In the genomic region with DNA sequence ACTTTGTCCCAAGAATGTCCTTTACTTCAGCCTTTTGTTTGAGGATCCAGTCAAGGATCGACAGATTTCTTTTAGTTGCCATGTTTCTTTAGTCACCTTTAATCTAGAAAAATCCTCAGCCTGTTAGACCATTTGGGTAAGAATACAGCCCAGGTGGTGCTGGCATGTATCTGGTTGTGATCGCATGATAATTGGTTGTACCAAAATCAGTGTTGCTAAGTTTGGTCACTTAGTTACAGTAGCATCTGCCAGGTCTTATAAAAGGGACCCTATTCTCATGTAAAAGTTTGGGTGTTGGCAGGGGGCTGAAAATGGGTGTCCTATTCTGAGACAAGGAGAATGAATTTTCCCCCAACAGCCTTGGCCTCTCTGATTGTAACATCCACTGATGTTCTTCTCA, we compare ENCODE assay signal across 12 cellular contexts.
A peak's percentile ranks its signal among the peaks of the same experiment; 100 is the strongest.
DNase-seq lines count a peak whose midpoint lies in the region; ATAC-seq and TF ChIP-seq lines count a peak whose summit lies in the region.
"Had no signal": no experiment of that assay in that cellular context is flagged by ENCODE, and none has a peak within 500 bp of the region (broad histone marks: within the 10 kb centered on the region; RNA-seq: fewer than 3 reads in every experiment).

No MANE protein-coding gene starts in this region.

- no peaks in the 10 kb centered on the region for H3K4me1 ChIP-seq in aorta (ENCODE audit: control insufficient read depth in 1 of 2, insufficient read depth in 2 of 2, low read length in 2 of 2)

- intact Hi-C loops in CD4-positive, alpha-beta T cell (cut with DNase I, micrococcal nuclease), result loop anchor here in 1 of 2 experiments (5.0 kb wide), 1 partner anchor 93 kb away; no protein-coding TSS in a partner anchor
- intact Hi-C loops in activated T-helper 1 cell treated with anti-CD3 and anti-CD28 coated beads, Interleukin-12 subunit alpha, Interleukin-12 subunit beta, Interleukin-2, Interleukin-4 antibody, amounts not matched to agents 30 ng/mL and 10 ng/mL and 1 ng/mL, durations not matched to agents 14 hours and 24 hours and 36 hours (cut with micrococcal nuclease), result loop anchor here (1.0 to 10.0 kb wide), 3 partner anchors 10 to 381 kb away; partner anchors contain the start of gene CNOT10
- intact Hi-C loops in aorta (cut with DNase I), result no loop called here

- POLR2A ChIA-PET in activated CD4-positive, alpha-beta T cell treated with anti-CD3 and anti-CD28 coated beads, Interleukin-2, amount 10 ng/mL, durations not matched to agents 7 days and 5 days (lab: Charles Lee), result interaction anchor here (0.8 kb wide), 1 partner anchor 15 kb away, joined by 3 read pairs; no protein-coding TSS in a partner anchor
- POLR2A ChIA-PET in CD4-positive, alpha-beta T cell (lab: Charles Lee), result interaction anchor here (0.5 to 2.1 kb wide), 18 partner anchors 9 to 771 kb away, joined by 3 to 19 read pairs (median 4); partner anchors contain the start of genes CMTM7 and CMTM8
- POLR2A ChIA-PET in naive thymus-derived CD8-positive, alpha-beta T cell (lab: Charles Lee), result interaction anchor here (0.6 to 1.2 kb wide), 3 partner anchors 16 to 124 kb away, joined by 3 to 4 read pairs (median 4); no protein-coding TSS in a partner anchor

- no peaks in the 10 kb centered on the region for H3K27me3 Mint-ChIP-seq in activated CD4-positive, alpha-beta T cell treated with anti-CD3 and anti-CD28 coated beads, Interleukin-2, amount 10 ng/mL, durations not matched to agents 7 days and 5 days
- no peaks in the 10 kb centered on the region for H3K27me3 Mint-ChIP-seq in CD4-positive, alpha-beta T cell
- H3K27me3 Mint-ChIP-seq in activated T-helper 1 cell treated with anti-CD3 and anti-CD28 coated beads, Interleukin-12 subunit alpha, Interleukin-12 subunit beta, Interleukin-2, Interleukin-4 antibody, amounts not matched to agents 30 ng/mL and 10 ng/mL and 1 ng/mL, durations not matched to agents 14 hours and 24 hours and 36 hours (ENCODE audit: insufficient read depth), result no peaks in the 10 kb centered on the region
- no peaks in the 10 kb centered on the region for H3K27me3 Mint-ChIP-seq in naive thymus-derived CD8-positive, alpha-beta T cell
- peaks cover 3% of the 10 kb centered on the region for H3K27me3 Mint-ChIP-seq in glutamatergic neuron (ENCODE audit: unreplicated experiment)

- H3K27me3 ChIP-seq in CD4-positive, alpha-beta T cell (ENCODE audit: control insufficient read depth, insufficient read depth, low read length), result no peaks in the 10 kb centered on the region
- no peaks in the 10 kb centered on the region for H3K27me3 ChIP-seq in aorta (ENCODE audit: control insufficient read depth in 1 of 2, insufficient read depth in 2 of 2, low read length in 1 of 2)

- H3K9me3 ChIP-seq in CD4-positive, alpha-beta T cell (ENCODE audit: control insufficient read depth, low read length), result no peaks in the 10 kb centered on the region
- H3K9me3 ChIP-seq in aorta (ENCODE audit: control insufficient read depth, low read length), result no peaks in the 10 kb centered on the region

- WGBS in aorta, 2 donors, result 95 to 96% methylated on average over 2 of the region's 2 CpGs

- H3K27ac Mint-ChIP-seq in activated CD4-positive, alpha-beta T cell treated with anti-CD3 and anti-CD28 coated beads, Interleukin-2, amount 10 ng/mL, durations not matched to agents 7 days and 5 days, result peak overlapping the region; percentile 78
- H3K27ac Mint-ChIP-seq in CD4-positive, alpha-beta T cell, result peak overlapping the region; percentile 97
- peak overlapping the region; percentile 30 for H3K27ac Mint-ChIP-seq in activated T-helper 1 cell treated with anti-CD3 and anti-CD28 coated beads, Interleukin-12 subunit alpha, Interleukin-12 subunit beta, Interleukin-2, Interleukin-4 antibody, amounts not matched to agents 30 ng/mL and 10 ng/mL and 1 ng/mL, durations not matched to agents 14 hours and 24 hours and 36 hours
- peak overlapping the region in 8 of 10 donors; percentile 0 to 100 (median 66) for H3K27ac Mint-ChIP-seq in naive thymus-derived CD8-positive, alpha-beta T cell
- H3K27ac Mint-ChIP-seq in glutamatergic neuron (ENCODE audit: unreplicated experiment), result no peak overlapping the region

- H3K36me3 Mint-ChIP-seq in activated CD4-positive, alpha-beta T cell treated with anti-CD3 and anti-CD28 coated beads, Interleukin-2, amount 10 ng/mL, durations not matched to agents 7 days and 5 days (ENCODE audit: low read depth), result peaks cover 32% of the 10 kb centered on the region
- H3K36me3 Mint-ChIP-seq in CD4-positive, alpha-beta T cell (ENCODE audit: low read depth), result no peaks in the 10 kb centered on the region
- peaks cover 16% of the 10 kb centered on the region for H3K36me3 Mint-ChIP-seq in activated T-helper 1 cell treated with anti-CD3 and anti-CD28 coated beads, Interleukin-12 subunit alpha, Interleukin-12 subunit beta, Interleukin-2, Interleukin-4 antibody, amounts not matched to agents 30 ng/mL and 10 ng/mL and 1 ng/mL, durations not matched to agents 14 hours and 24 hours and 36 hours (ENCODE audit: low read depth)
- H3K36me3 Mint-ChIP-seq in naive thymus-derived CD8-positive, alpha-beta T cell, result no peaks in the 10 kb centered on the region
- peaks cover 4% of the 10 kb centered on the region for H3K36me3 Mint-ChIP-seq in glutamatergic neuron (ENCODE audit: unreplicated experiment)
- H3K36me3 Mint-ChIP-seq: CD14-positive monocyte had no signal

- no peak for ATAC-seq in CD4-positive, alpha-beta T cell (ENCODE audit: poor library complexity)
- ATAC-seq in naive thymus-derived CD8-positive, alpha-beta T cell, result no peak
- no peak for ATAC-seq in aorta (ENCODE audit: low FRiP score)

- H3K36me3 ChIP-seq in aorta (ENCODE audit: control insufficient read depth in 1 of 2, insufficient read depth in 2 of 2, low read length in 1 of 2), result no peaks in the 10 kb centered on the region

- H3K4me1 Mint-ChIP-seq in activated CD4-positive, alpha-beta T cell treated with anti-CD3 and anti-CD28 coated beads, Interleukin-2, amount 10 ng/mL, durations not matched to agents 7 days and 5 days, result peaks cover 64% of the 10 kb centered on the region
- H3K4me1 Mint-ChIP-seq in CD4-positive, alpha-beta T cell (ENCODE audit: low read depth), result peaks cover 73% of the 10 kb centered on the region
- H3K4me1 Mint-ChIP-seq in activated T-helper 1 cell treated with anti-CD3 and anti-CD28 coated beads, Interleukin-12 subunit alpha, Interleukin-12 subunit beta, Interleukin-2, Interleukin-4 antibody, amounts not matched to agents 30 ng/mL and 10 ng/mL and 1 ng/mL, durations not matched to agents 14 hours and 24 hours and 36 hours (ENCODE audit: low read depth), result peaks cover 79% of the 10 kb centered on the region
- peaks cover 22 to 47% (median 36%) of the 10 kb centered on the region in 4 donors for H3K4me1 Mint-ChIP-seq in naive thymus-derived CD8-positive, alpha-beta T cell
- no peaks in the 10 kb centered on the region for H3K4me1 Mint-ChIP-seq in glutamatergic neuron (ENCODE audit: low read depth, unreplicated experiment)

- CTCF ChIA-PET in activated CD4-positive, alpha-beta T cell treated with anti-CD3 and anti-CD28 coated beads, Interleukin-2, amount 10 ng/mL, durations not matched to agents 7 days and 5 days (lab: Charles Lee), result interaction anchor here (1.2 to 1.3 kb wide), 2 partner anchors 10 to 71 kb away, joined by 3 read pairs; no protein-coding TSS in a partner anchor
- CTCF ChIA-PET in CD4-positive, alpha-beta T cell (lab: Charles Lee), result interaction anchor here (2.2 kb wide), 1 partner anchor 64 kb away, joined by 7 read pairs; no protein-coding TSS in a partner anchor

- H3K4me3 Mint-ChIP-seq in activated CD4-positive, alpha-beta T cell treated with anti-CD3 and anti-CD28 coated beads, Interleukin-2, amount 10 ng/mL, durations not matched to agents 7 days and 5 days, result no peak overlapping the region
- H3K4me3 Mint-ChIP-seq in CD4-positive, alpha-beta T cell, result no peak overlapping the region
- H3K4me3 Mint-ChIP-seq in activated T-helper 1 cell treated with anti-CD3 and anti-CD28 coated beads, Interleukin-12 subunit alpha, Interleukin-12 subunit beta, Interleukin-2, Interleukin-4 antibody, amounts not matched to agents 30 ng/mL and 10 ng/mL and 1 ng/mL, durations not matched to agents 14 hours and 24 hours and 36 hours, result peak overlapping the region; percentile 21
- peak overlapping the region in 4 of 10 donors; percentile 12 to 74 (median 26) for H3K4me3 Mint-ChIP-seq in naive thymus-derived CD8-positive, alpha-beta T cell
- no peak overlapping the region for H3K4me3 Mint-ChIP-seq in glutamatergic neuron (ENCODE audit: unreplicated experiment)
- H3K4me3 Mint-ChIP-seq: CD14-positive monocyte had no signal

- DNase-seq in activated CD4-positive, alpha-beta T cell treated with anti-CD3 and anti-CD28 coated beads, Interleukin-2, amount 10 ng/mL, durations not matched to agents 7 days and 5 days, result no peak
- no peak for DNase-seq in activated CD4-positive, alpha-beta T cell treated with anti-CD3 and anti-CD28 coated beads for 4 hours
- DNase-seq in CD4-positive, alpha-beta T cell, result no peak
- DNase-seq in activated T-helper 1 cell treated with anti-CD3 and anti-CD28 coated beads, Interleukin-12 subunit alpha, Interleukin-12 subunit beta, Interleukin-2, Interleukin-4 antibody, amounts not matched to agents 30 ng/mL and 10 ng/mL and 1 ng/mL, durations not matched to agents 14 hours and 24 hours and 36 hours (ENCODE audit: low spot score), result no peak
- DNase-seq in naive thymus-derived CD8-positive, alpha-beta T cell, result no peak
- DNase-seq in aorta, result no peak
- DNase-seq in glutamatergic neuron, result no peak
- DNase-seq in central memory CD4-positive, alpha-beta T cell, result no peak
- DNase-seq: erythroblast; foreskin melanocyte; NK-92 treated with Interleukin-12 subunit alpha and Interleukin-12 subunit beta, amount 100 ng/mL, for 24 hours had no signal

- no peak for TF ChIP-seq CTCF in CD4-positive, alpha-beta T cell (IDR thresholded peaks at IDR 0.05)
- no peak for TF ChIP-seq CTCF in glutamatergic neuron (IDR thresholded peaks at IDR 0.05; ENCODE audit: partially characterized antibody, unreplicated experiment)

- H3K4me3 ChIP-seq in aorta (ENCODE audit: low read length in 2 of 2), result no peak overlapping the region

- H3K27ac ChIP-seq in CD4-positive, alpha-beta T cell (ENCODE audit: low read depth, low read length), result no peak overlapping the region
- no peak overlapping the region for H3K27ac ChIP-seq in aorta (ENCODE audit: low read depth in 1 of 2, low read length in 2 of 2)

- peaks cover 20% of the 10 kb centered on the region for H3K9me3 Mint-ChIP-seq in activated CD4-positive, alpha-beta T cell treated with anti-CD3 and anti-CD28 coated beads, Interleukin-2, amount 10 ng/mL, durations not matched to agents 7 days and 5 days
- H3K9me3 Mint-ChIP-seq in CD4-positive, alpha-beta T cell, result no peaks in the 10 kb centered on the region
- H3K9me3 Mint-ChIP-seq in activated T-helper 1 cell treated with anti-CD3 and anti-CD28 coated beads, Interleukin-12 subunit alpha, Interleukin-12 subunit beta, Interleukin-2, Interleukin-4 antibody, amounts not matched to agents 30 ng/mL and 10 ng/mL and 1 ng/mL, durations not matched to agents 14 hours and 24 hours and 36 hours, result no peaks in the 10 kb centered on the region
- H3K9me3 Mint-ChIP-seq in naive thymus-derived CD8-positive, alpha-beta T cell, result no peaks in the 10 kb centered on the region
- H3K9me3 Mint-ChIP-seq in glutamatergic neuron (ENCODE audit: unreplicated experiment), result no peaks in the 10 kb centered on the region
